ENCODE assay signal across 9 cellular contexts in genomic region chr22:38239101-38239761, GRCh38. TPM values are rescaled to one million over a fixed set of nuclear protein-coding genes. Genes with fewer than 3 reads are reported as not detected.
DNase-seq lines count a peak whose midpoint lies in the region; ATAC-seq and TF ChIP-seq lines count a peak whose summit lies in the region.
"Had no signal": no experiment of that assay in that cellular context is flagged by ENCODE, and none has a peak within 500 bp of the region (broad histone marks: within the 10 kb centered on the region; RNA-seq: fewer than 3 reads in every experiment).

No MANE protein-coding gene starts in this region.

- no peak for TF ChIP-seq POLR2A in gastrocnemius medialis (IDR thresholded peaks at IDR 0.05)

- peak overlapping the region in 1 of 4 donors; percentile 15 for H3K4me3 ChIP-seq in gastrocnemius medialis

- no peaks in the 10 kb centered on the region for H3K36me3 Mint-ChIP-seq in activated T-cell treated with anti-CD3 and anti-CD28 coated beads, Interleukin-2, amount 50 U/mL, for 72 hours (ENCODE audit: insufficient read depth in 2 of 2)

- H3K4me1 ChIP-seq in gastrocnemius medialis = peaks cover 47 to 57% of the 10 kb centered on the region in 2 donors

- H3K4me1 Mint-ChIP-seq in activated T-cell treated with anti-CD3 and anti-CD28 coated beads, Interleukin-2, amount 50 U/mL, for 72 hours (ENCODE audit: low read depth) = no peaks in the 10 kb centered on the region

- peak overlapping the region; percentile 94 for H3K27ac ChIP-seq in angular gyrus (ENCODE audit: low read depth, low read length)
- H3K27ac ChIP-seq in gastrocnemius medialis = peak overlapping the region; percentile 20 to 61 (median 46)

- H3K4me3 Mint-ChIP-seq in activated T-cell treated with anti-CD3 and anti-CD28 coated beads, Interleukin-2, amount 50 U/mL, for 72 hours = no peak overlapping the region

- H3K27me3 Mint-ChIP-seq in activated T-cell treated with anti-CD3 and anti-CD28 coated beads, Interleukin-2, amount 50 U/mL, for 72 hours (ENCODE audit: low read depth) = no peaks in the 10 kb centered on the region

- no peaks in the 10 kb centered on the region for H3K9me3 ChIP-seq in gastrocnemius medialis

- DNase-seq in GM04503 (ENCODE audit: low read depth) = peak; percentile 92
- no peak for DNase-seq in left ventricle myocardium superior
- peak in 1 of 2 donors; percentile 57 for DNase-seq in gastrocnemius medialis
- no peak for DNase-seq in activated T-cell treated with anti-CD3 and anti-CD28 coated beads, Interleukin-2, amount 50 U/mL, for 72 hours
- DNase-seq in SKM-1 (lab: John Stamatoyannopoulos, UW; ENCODE audit: unreplicated experiment) = no peak
- DNase-seq in SHP77 treated with DMSO at 0.1 percent for 48 hours (lab: John Stamatoyannopoulos, UW) = no peak
- DNase-seq: activated gamma-delta T cell treated with Interleukin-2 at 50 U/mL for 16 hours had no signal

- in situ Hi-C loops in gastrocnemius medialis (cut with MboI; ENCODE audit: low sequenced_read_pairs in 4 of 4) = loop anchor here in 2 of 4 donors (10.0 to 25.0 kb wide), 2 partner anchors 124 to 127 kb away; partner anchors contain the start of gene BAIAP2L2 (in 2 of the 2)

- intact Hi-C loops in left ventricle myocardium superior (cut with micrococcal nuclease) (no loop called here), gastrocnemius medialis (cut with DNase I; ENCODE audit: low total_unique reads) (loop anchor here (5.0 kb wide), 1 partner anchor 127 kb away; the partner anchor contains the start of gene BAIAP2L2)

- peaks cover 0 to 17% of the 10 kb centered on the region in 2 donors for H3K36me3 ChIP-seq in gastrocnemius medialis

- no peaks in the 10 kb centered on the region for H3K27me3 ChIP-seq in gastrocnemius medialis

- TF ChIP-seq CTCF in gastrocnemius medialis (IDR thresholded peaks at IDR 0.05 in 4 of 5, conservative IDR thresholded peaks at IDR 0.05 in 1 of 5) = peak in 2 of 5 experiments; percentile 11 to 32

- no peaks in the 10 kb centered on the region for H3K9me3 Mint-ChIP-seq in activated T-cell treated with anti-CD3 and anti-CD28 coated beads, Interleukin-2, amount 50 U/mL, for 72 hours

- no peak overlapping the region for H3K27ac Mint-ChIP-seq in activated T-cell treated with anti-CD3 and anti-CD28 coated beads, Interleukin-2, amount 50 U/mL, for 72 hours

- ATAC-seq in left ventricle myocardium superior (peak; percentile 72), gastrocnemius medialis (peak; percentile 69 to 80), HG03139 (IDR thresholded peaks at IDR 0.05; ENCODE audit: unreplicated experiment) (no peak)
- no peak for ATAC-seq in activated T-cell treated with anti-CD3 and anti-CD28 coated beads, Interleukin-2, amount 50 U/mL, for 72 hours (replicated peaks in 1 of 2)

RNA-seq across cellular contexts. Expression of gene TMEM184B, which starts 33.6 kb away (rescaled TPM):
- total RNA-seq in left ventricle myocardium superior = 42.8 TPM
- total RNA-seq in gastrocnemius medialis = 10 to 100 TPM; 25.4 to 40.7 (median 31.2) TPM
- total RNA-seq in activated T-cell treated with anti-CD3 and anti-CD28 coated beads, Interleukin-2, amount 50 U/mL, for 72 hours = 10 to 100 TPM; 22.9 to 27.5 TPM

RNA-seq across cellular contexts. Expression of gene MAFF, which starts 37.4 kb away (rescaled TPM):
- 5.3 TPM for total RNA-seq in left ventricle myocardium superior
- 100 to 1,000 TPM in 1 of 4 donors, 10 to 100 TPM in 3; 19.3 to 448 (median 33.4) TPM for total RNA-seq in gastrocnemius medialis
- 10 to 100 TPM; 15.6 to 20.3 TPM for total RNA-seq in activated T-cell treated with anti-CD3 and anti-CD28 coated beads, Interleukin-2, amount 50 U/mL, for 72 hours

RNA-seq across cellular contexts. Expression of gene PLA2G6, which starts 57.6 kb away (rescaled TPM):
- total RNA-seq in left ventricle myocardium superior (17.0 TPM), gastrocnemius medialis (10 to 100 TPM in 2 of 4 donors, 1 to 10 TPM in 2; 9.1 to 19.5 (median 12.1) TPM)
- total RNA-seq in activated T-cell treated with anti-CD3 and anti-CD28 coated beads, Interleukin-2, amount 50 U/mL, for 72 hours = 100 to 1,000 TPM in 1 of 2 donors, 10 to 100 TPM in 1; 87.5 to 102 TPM

Comparison
In these comparisons a context has a peak if more than half of its experiments do, and no peak if none do; other contexts are left out.
1. ATAC-seq: peak in left ventricle myocardium superior (single experiment) and gastrocnemius medialis (2 of 2); none in activated T-cell treated with anti-CD3 and anti-CD28 coated beads, Interleukin-2, amount 50 U/mL, for 72 hours (0 of 2) and HG03139 (single experiment).